Comparison of ENCODE assay signal across 8 cellular contexts in the genomic region with DNA sequence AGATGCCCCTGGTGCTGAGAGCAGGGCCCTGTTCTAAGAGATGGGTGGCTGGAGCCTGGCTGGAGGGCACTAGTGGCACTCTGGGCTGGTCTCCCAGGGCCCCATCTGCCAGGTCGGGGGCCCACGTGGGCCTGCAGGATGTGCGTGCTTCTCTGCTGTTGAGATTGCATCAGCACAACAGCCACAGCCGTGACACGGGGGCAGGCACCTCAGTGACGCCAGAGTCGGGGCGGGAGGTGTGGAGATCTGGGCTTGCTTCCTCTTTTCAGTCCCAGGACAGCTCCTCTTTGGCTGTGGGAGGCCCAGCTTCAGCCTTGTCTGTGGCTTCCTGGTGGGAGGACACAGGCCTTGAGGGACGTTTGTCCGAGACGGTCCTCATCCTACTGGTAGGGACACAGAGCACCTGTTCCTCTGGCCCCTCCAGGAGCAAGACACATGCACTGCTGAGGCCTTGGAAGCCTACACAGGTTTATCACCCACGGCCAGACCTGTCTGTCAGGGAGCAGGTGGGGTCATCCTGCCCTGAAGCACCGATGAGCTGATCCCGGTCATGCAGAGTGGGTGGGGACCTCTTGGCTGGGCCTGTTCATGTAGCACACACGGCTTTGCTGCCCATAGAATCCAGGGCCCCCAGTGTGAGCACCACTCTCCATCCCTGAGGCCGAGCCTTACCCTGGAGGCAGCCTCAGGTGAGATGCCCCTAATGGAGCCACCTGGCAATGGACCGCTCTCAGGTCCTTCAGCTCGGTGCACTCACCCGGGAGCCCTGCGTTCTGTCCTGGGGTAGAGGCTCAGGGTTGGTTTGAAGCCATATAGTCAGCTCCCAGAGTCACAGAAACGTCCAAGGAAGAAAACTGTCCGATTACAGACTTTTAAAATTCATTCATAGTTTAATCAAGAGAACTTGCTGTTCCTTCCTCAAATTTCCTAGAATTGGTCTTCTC. TPM values are rescaled to one million over a fixed set of nuclear protein-coding genes. Genes with fewer than 3 reads are reported as not detected.
A peak's percentile ranks its signal among the peaks of the same experiment; 100 is the strongest.
DNase-seq lines count a peak whose midpoint lies in the region; ATAC-seq, FAIRE-seq and TF ChIP-seq lines count a peak whose summit lies in the region.
"Not testable (repeated sequence)": the region's sequence is repeated elsewhere in the genome, so short reads cannot be mapped to it uniquely, and the experiment has no call there.

No MANE protein-coding gene starts in this region.

- H3K9me3 ChIP-seq in Peyer's patch, gastroesophageal sphincter: not testable (repeated sequence)

- H3K27me3 ChIP-seq in Peyer's patch = not testable (repeated sequence)
- H3K27me3 ChIP-seq in gastroesophageal sphincter = peaks cover 12% of the 10 kb centered on the region

- not testable (repeated sequence) for TF ChIP-seq EP300 in gastroesophageal sphincter (IDR thresholded peaks at IDR 0.05)

- H3K36me3 ChIP-seq in Peyer's patch, gastroesophageal sphincter: not testable (repeated sequence)

- H3K27ac ChIP-seq in Peyer's patch = peak overlapping the region in 1 of 4 donors; percentile 22
- not testable (repeated sequence) for H3K27ac ChIP-seq in gastroesophageal sphincter

- ATAC-seq in activated CD4-positive, CD25-positive, alpha-beta regulatory T cell treated with anti-CD3 and anti-CD28 coated beads, Interleukin-2, amount 50 U/mL, for 24 hours = peak; percentile 96 to 99
- ATAC-seq in gastroesophageal sphincter = peak; percentile 52

- not testable (repeated sequence) for H3K4me3 ChIP-seq in Peyer's patch, gastroesophageal sphincter

- H3K36me3 Mint-ChIP-seq in activated naive CD4-positive, alpha-beta T cell treated with anti-CD3 and anti-CD28 coated beads for 36 hours (ENCODE audit: low read depth) = not testable (repeated sequence)

- peak; percentile 25; the same call in 1 of the 2 replicates for TF ChIP-seq POLR2A in GM12892 (IDR thresholded peaks at IDR 0.05; ENCODE audit: low read depth, low read length)
- not testable (repeated sequence) for TF ChIP-seq POLR2A in Peyer's patch (IDR thresholded peaks at IDR 0.05); gastroesophageal sphincter (IDR thresholded peaks at IDR 0.05)

- no CpG with 5 or more reads among the region's 22 CpGs for WGBS in gastroesophageal sphincter (ENCODE audit: low coverage in 1 of 2), 2 donors

- H3K4me1 ChIP-seq in Peyer's patch, gastroesophageal sphincter: not testable (repeated sequence)

- H3K4me3 Mint-ChIP-seq in activated naive CD4-positive, alpha-beta T cell treated with anti-CD3 and anti-CD28 coated beads for 36 hours = not testable (repeated sequence)

- not testable (repeated sequence) for H3K4me1 Mint-ChIP-seq in activated naive CD4-positive, alpha-beta T cell treated with anti-CD3 and anti-CD28 coated beads for 36 hours (ENCODE audit: low read depth)

- intact Hi-C loops in activated naive CD4-positive, alpha-beta T cell treated with anti-CD3 and anti-CD28 coated beads for 36 hours (cut with micrococcal nuclease) = not testable (repeated sequence)

- not testable (repeated sequence) for H3K27me3 Mint-ChIP-seq in activated naive CD4-positive, alpha-beta T cell treated with anti-CD3 and anti-CD28 coated beads for 36 hours (ENCODE audit: low read depth)

- DNase-seq in GM12892 (ENCODE audit: insufficient read length) = not testable (repeated sequence)
- DNase-seq in Peyer's patch (peak; percentile 53 to 90 (median 80)), mucosa of gallbladder (ENCODE audit: low spot score) (peak; percentile 82), ureter (ENCODE audit: low spot score) (peak; percentile 67)
- DNase-seq in activated naive CD4-positive, alpha-beta T cell treated with anti-CD3 and anti-CD28 coated beads for 36 hours = peak; percentile 96
- DNase-seq in stimulated activated CD4-positive, alpha-beta T cell treated with anti-CD3 and anti-CD28 coated beads, Interleukin-4, amount 100 ng/mL, for 24 hours = peak; percentile 67

- not testable (repeated sequence) for H3K9me3 Mint-ChIP-seq in activated naive CD4-positive, alpha-beta T cell treated with anti-CD3 and anti-CD28 coated beads for 36 hours

- CTCF ChIA-PET in activated naive CD4-positive, alpha-beta T cell treated with anti-CD3 and anti-CD28 coated beads for 36 hours (lab: Charles Lee) = not testable (repeated sequence)

- peak; percentile 99 for FAIRE-seq in GM12892 (lab: Jason Lieb, UNC)

- TF ChIP-seq CTCF in Peyer's patch (IDR thresholded peaks at IDR 0.05); gastroesophageal sphincter (IDR thresholded peaks at IDR 0.05): not testable (repeated sequence)

- peak overlapping the region; percentile 66 for H3K27ac Mint-ChIP-seq in activated naive CD4-positive, alpha-beta T cell treated with anti-CD3 and anti-CD28 coated beads for 36 hours

RNA-seq across cellular contexts. Expression of a gene that starts 44.3 kb away (rescaled TPM):
- polyA plus RNA-seq in GM12892 (2012; ENCODE audit: missing spikeins) = 7.7 TPM
- total RNA-seq in Peyer's patch (10 to 100 TPM in 2 of 4 donors, 1 to 10 TPM in 2; 6.3 to 38.0 (median 9.3) TPM), gastroesophageal sphincter (1 to 10 TPM in 2 of 4 donors, under 1 TPM in 2; 0.40 to 1.9 (median 0.80) TPM), mucosa of gallbladder (8.6 TPM), ureter (3.0 TPM)
- total RNA-seq in activated naive CD4-positive, alpha-beta T cell treated with anti-CD3 and anti-CD28 coated beads for 36 hours = 1 to 10 TPM; 1.4 to 1.9 TPM
